ENCODE assay signal across 12 cellular contexts in the genomic region with DNA sequence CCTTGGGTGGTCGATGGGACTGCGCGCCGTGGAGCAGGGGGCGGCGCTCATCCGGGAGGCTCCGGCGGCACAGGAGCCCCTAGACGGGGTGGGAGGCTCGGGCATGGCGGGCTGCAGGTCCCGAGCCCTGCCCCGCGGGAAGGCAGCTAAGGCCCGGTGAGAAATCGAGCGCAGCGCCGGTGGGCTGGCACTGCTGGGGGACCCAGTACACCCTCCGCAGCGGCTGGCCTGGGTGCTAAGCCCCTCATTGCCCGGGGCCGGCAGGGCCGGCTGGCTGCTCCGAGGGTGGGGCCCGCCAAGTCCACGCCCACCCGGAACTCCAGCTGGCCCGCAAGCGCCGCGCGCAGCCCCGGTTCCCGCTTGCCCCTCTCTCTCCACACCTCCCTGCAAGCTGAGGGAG. TPM values are rescaled to one million over a fixed set of nuclear protein-coding genes. Genes with fewer than 3 reads are reported as not detected.
"Had no signal": no experiment of that assay in that cellular context is flagged by ENCODE, and none has a peak within 500 bp of the region (broad histone marks: within the 10 kb centered on the region; RNA-seq: fewer than 3 reads in every experiment).

No MANE protein-coding gene starts in this region.

RNA-seq across cellular contexts. Expression of gene GABRA5, which starts 35.7 kb away (rescaled TPM):
- total RNA-seq: natural killer cell treated with Interleukin-12 subunit alpha and Interleukin-12 subunit beta and Interleukin-15 and Interleukin-18, amount 100 ng/mL, for 72 hours; omental fat pad; osteocyte; posterior vena cava; pulmonary artery endothelial cell; sciatic nerve; suprapubic skin; thoracic aorta; tibial nerve; ureter; vagina had no signal
- polyA plus RNA-seq: smooth muscle cell had no signal

RNA-seq across cellular contexts. Expression of gene GABRB3, which starts 58.3 kb away (rescaled TPM):
- total RNA-seq: natural killer cell treated with Interleukin-12 subunit alpha and Interleukin-12 subunit beta and Interleukin-15 and Interleukin-18, amount 100 ng/mL, for 72 hours; vagina had no signal
